9 cellular contexts compared by ENCODE assay signal in the genomic region with DNA sequence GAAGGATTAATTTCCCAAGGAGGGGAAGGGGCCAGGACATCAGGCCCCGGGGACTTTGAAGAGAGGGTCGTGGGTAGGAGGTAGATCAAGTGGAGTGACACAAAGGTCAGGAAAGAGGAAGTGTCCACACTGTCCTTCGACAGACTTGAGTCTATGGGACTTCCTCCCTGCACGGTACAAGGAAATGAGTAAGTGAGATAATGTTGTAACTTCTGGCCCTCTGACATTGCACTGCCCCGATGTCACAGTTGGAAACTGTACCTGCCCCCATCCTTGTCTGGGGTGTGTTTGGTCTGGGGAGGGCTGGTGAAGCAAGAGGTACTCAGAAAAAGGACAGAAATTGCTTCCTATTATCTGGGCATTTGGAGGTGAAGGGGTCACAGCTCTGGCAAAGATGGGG. TPM values are rescaled to one million over a fixed set of nuclear protein-coding genes. Genes with fewer than 3 reads are reported as not detected.
DNase-seq lines count a peak whose midpoint lies in the region; ATAC-seq, FAIRE-seq and TF ChIP-seq lines count a peak whose summit lies in the region.
"Had no signal": no experiment of that assay in that cellular context is flagged by ENCODE, and none has a peak within 500 bp of the region (broad histone marks: within the 10 kb centered on the region; RNA-seq: fewer than 3 reads in every experiment).

No MANE protein-coding gene starts in this region.

- TF ChIP-seq CTCF in CD4-positive, alpha-beta T cell (IDR thresholded peaks at IDR 0.05), result no peak
- TF ChIP-seq CTCF in bronchial epithelial cell (IDR thresholded peaks at IDR 0.05; ENCODE audit: insufficient read depth, low read length, severe bottlenecking), result no peak

- H3K4me3 Mint-ChIP-seq in CD4-positive, alpha-beta T cell, result no peak overlapping the region

- no peaks in the 10 kb centered on the region for H3K9me3 ChIP-seq in CD4-positive, alpha-beta T cell (ENCODE audit: control insufficient read depth, low read length)
- no peaks in the 10 kb centered on the region for H3K9me3 ChIP-seq in muscle layer of duodenum (ENCODE audit: control insufficient read depth in 1 of 2, low read length in 2 of 2)

- no peak overlapping the region for H3K27ac Mint-ChIP-seq in CD4-positive, alpha-beta T cell

- no peaks in the 10 kb centered on the region for H3K36me3 Mint-ChIP-seq in CD4-positive, alpha-beta T cell (ENCODE audit: low read depth)

- no peaks in the 10 kb centered on the region for H3K4me1 ChIP-seq in muscle layer of duodenum (ENCODE audit: control insufficient read depth in 1 of 2, insufficient read depth in 2 of 2, low read length in 2 of 2)

- no peaks in the 10 kb centered on the region for H3K9me3 Mint-ChIP-seq in CD4-positive, alpha-beta T cell

- DNase-seq in CD4-positive, alpha-beta T cell, result no peak
- peak; percentile 99 for DNase-seq in MV-4-11 (lab: John Stamatoyannopoulos, UW)
- DNase-seq in bronchial epithelial cell (ENCODE audit: low read depth), result peak; percentile 45
- no peak for DNase-seq in superior temporal gyrus (ENCODE audit: extremely low spot score)
- DNase-seq in 8988T, result no peak

- no peaks in the 10 kb centered on the region for H3K27me3 ChIP-seq in CD4-positive, alpha-beta T cell (ENCODE audit: control insufficient read depth, insufficient read depth, low read length)
- H3K27me3 ChIP-seq in bronchial epithelial cell (ENCODE audit: control insufficient read depth, insufficient read depth, low read length) (no peaks in the 10 kb centered on the region), muscle layer of duodenum (ENCODE audit: low read depth, low read length) (no peaks in the 10 kb centered on the region)

- no peaks in the 10 kb centered on the region for H3K27me3 Mint-ChIP-seq in CD4-positive, alpha-beta T cell

- peak; percentile 55 for FAIRE-seq in bronchial epithelial cell (lab: Jason Lieb, UNC)

- H3K36me3 ChIP-seq in bronchial epithelial cell (ENCODE audit: control insufficient read depth, insufficient read depth, low read length), result no peaks in the 10 kb centered on the region
- H3K36me3 ChIP-seq in muscle layer of duodenum (ENCODE audit: control insufficient read depth in 1 of 2, insufficient read depth in 2 of 2, low read length in 2 of 2), result no peaks in the 10 kb centered on the region

- CTCF ChIA-PET in CD4-positive, alpha-beta T cell (lab: Charles Lee), result no interaction called here

- ATAC-seq in CD4-positive, alpha-beta T cell (ENCODE audit: poor library complexity), result peak; percentile 21
- ATAC-seq in GM18520 (IDR thresholded peaks at IDR 0.05; ENCODE audit: unreplicated experiment) (no peak), HG02678 (IDR thresholded peaks at IDR 0.05; ENCODE audit: unreplicated experiment) (no peak)
- ATAC-seq: HCT116 had no signal

- no peak overlapping the region for H3K27ac ChIP-seq in CD4-positive, alpha-beta T cell (ENCODE audit: low read depth, low read length)
- peak overlapping the region; percentile 28 for H3K27ac ChIP-seq in muscle layer of duodenum (ENCODE audit: low read length)

- H3K4me3 ChIP-seq in bronchial epithelial cell (ENCODE audit: low read depth, low read length) (no peak overlapping the region), muscle layer of duodenum (ENCODE audit: low read depth in 1 of 2, low read length in 2 of 2) (no peak overlapping the region)

- H3K4me1 Mint-ChIP-seq in CD4-positive, alpha-beta T cell (ENCODE audit: low read depth), result no peaks in the 10 kb centered on the region

- POLR2A ChIA-PET in CD4-positive, alpha-beta T cell (lab: Charles Lee), result no interaction called here

- intact Hi-C loops in CD4-positive, alpha-beta T cell (cut with DNase I, micrococcal nuclease), result no loop called here

RNA-seq across cellular contexts. Expression of a gene that starts 22.2 kb away (rescaled TPM):
- total RNA-seq in CD4-positive, alpha-beta T cell, result 10 to 100 TPM; 16.5 to 19.0 TPM
- 0.51 TPM in 1 of 2 replicates, not detected in the other for total RNA-seq in bronchial epithelial cell

Comparison
In these comparisons a context has a peak if more than half of its experiments do, and no peak if none do; other contexts are left out.
1. DNase-seq: peak in MV-4-11 (single experiment) and bronchial epithelial cell (single experiment); none in CD4-positive, alpha-beta T cell (0 of 10), superior temporal gyrus (single experiment) and 8988T (single experiment).
2. RNA of a gene that starts 22.2 kb away (total RNA-seq): 16.5 to 19.0 TPM in CD4-positive, alpha-beta T cell; 0.51 TPM in bronchial epithelial cell; every median in the first group is over 10 times any median in the second.